Comparison of ENCODE assay signal across 9 cellular contexts in genomic region chr1:155134322-155134721, GRCh38. TPM values are rescaled to one million over a fixed set of nuclear protein-coding genes. Genes with fewer than 3 reads are reported as not detected.
A peak's percentile ranks its signal among the peaks of the same experiment; 100 is the strongest.
DNase-seq lines count a peak whose midpoint lies in the region; ATAC-seq, FAIRE-seq and TF ChIP-seq lines count a peak whose summit lies in the region.
"Had no signal": no experiment of that assay in that cellular context is flagged by ENCODE, and none has a peak within 500 bp of the region (broad histone marks: within the 10 kb centered on the region; RNA-seq: fewer than 3 reads in every experiment).

No MANE protein-coding gene starts in this region.

- no peaks in the 10 kb centered on the region for H3K9me3 Mint-ChIP-seq in T-helper 2 cell treated with Interferon-gamma antibody and Interleukin-4, amounts not matched to agents 5 μg/mL and 100 μg/mL, for 36 hours
- H3K9me3 Mint-ChIP-seq in activated naive CD8-positive, alpha-beta T cell treated with anti-CD3 and anti-CD28 coated beads, Interleukin-2, amount 10 ng/mL, durations not matched to agents 7 days and 5 days, result no peaks in the 10 kb centered on the region

- WGBS in HepG2 (ENCODE audit: low lambda C conversion rate), result 67% methylated on average over 1 of the region's 1 CpG

- TF ChIP-seq CTCF in HepG2 (CRISPR knock-in tag; IDR thresholded peaks at IDR 0.05), result no peak

- peaks cover 17 to 51% of the 10 kb centered on the region in 2 experiments for H3K36me3 ChIP-seq in HepG2 (replicated peaks in 1 of 2; ENCODE audit: control insufficient read depth in 1 of 2, insufficient read depth in 2 of 2, low read length in 2 of 2)

- peak overlapping the region; percentile 99 for H3K4me3 Mint-ChIP-seq in T-helper 2 cell treated with Interferon-gamma antibody and Interleukin-4, amounts not matched to agents 5 μg/mL and 100 μg/mL, for 36 hours
- peak overlapping the region; percentile 91 for H3K4me3 Mint-ChIP-seq in activated naive CD8-positive, alpha-beta T cell treated with anti-CD3 and anti-CD28 coated beads, Interleukin-2, amount 10 ng/mL, durations not matched to agents 7 days and 5 days

- intact Hi-C loops in HepG2 (cut with micrococcal nuclease; ENCODE audit: unreplicated experiment), result no loop called here

- H3K4me1 ChIP-seq in HepG2 (ENCODE audit: insufficient read depth, low read length), result peaks cover 81% of the 10 kb centered on the region

- no peak for FAIRE-seq in HepG2 (lab: Jason Lieb, UNC)

- TF ChIP-seq EP300 in HepG2 (IDR thresholded peaks at IDR 0.05; ENCODE audit: low read depth in 2 of 2, low read length in 2 of 2) (no peak), HepG2 (CRISPR knock-in tag; IDR thresholded peaks at IDR 0.05; ENCODE audit: borderline replicate concordance) (no peak)

- H2AFZ ChIP-seq in HepG2 (ENCODE audit: low read length), result no peak overlapping the region

- H3K9ac ChIP-seq in HepG2 (ENCODE audit: insufficient read depth, low read depth, low read length), result peak overlapping the region; percentile 38

- H4K20me1 ChIP-seq in HepG2 (ENCODE audit: insufficient read depth, low read length), result peaks cover 58% of the 10 kb centered on the region

- CTCF ChIA-PET in HepG2 (lab: Yijun Ruan, JAX; ENCODE audit: low intra/inter-chr PET ratio, low total read pairs), result interaction anchor here (3.2 kb wide), 1 partner anchor 41 kb away, joined by 18 read pairs; no protein-coding TSS in a partner anchor

- H3K27me3 Mint-ChIP-seq in T-helper 2 cell treated with Interferon-gamma antibody and Interleukin-4, amounts not matched to agents 5 μg/mL and 100 μg/mL, for 36 hours (ENCODE audit: low read depth), result peaks cover 4% of the 10 kb centered on the region
- peaks cover 6% of the 10 kb centered on the region for H3K27me3 Mint-ChIP-seq in activated naive CD8-positive, alpha-beta T cell treated with anti-CD3 and anti-CD28 coated beads, Interleukin-2, amount 10 ng/mL, durations not matched to agents 7 days and 5 days

- POLR2A ChIA-PET in activated naive CD8-positive, alpha-beta T cell treated with anti-CD3 and anti-CD28 coated beads, Interleukin-2, amount 10 ng/mL, durations not matched to agents 7 days and 5 days (lab: Charles Lee), result interaction anchor here (1.1 to 1.6 kb wide), 3 partner anchors 12 to 182 kb away, joined by 3 to 7 read pairs (median 3); partner anchors contain the start of gene KRTCAP2
- POLR2A ChIA-PET in HepG2 (lab: Yijun Ruan, JAX), result interaction anchor here (0.7 to 7.4 kb wide), 13 partner anchors 9 to 161 kb away, joined by 3 to 144 read pairs (median 6); partner anchors contain the start of genes EFNA1, KRTCAP2 and ZBTB7B

- in situ Hi-C loops in HepG2 (cut with HindIII; ENCODE audit: extremely low pct_ligation_motif_present, low pct_unique_long_range_greater_than_20kb), result no loop called here

- DNase-seq in T-helper 2 cell treated with Interferon-gamma antibody and Interleukin-4, amounts not matched to agents 5 μg/mL and 100 μg/mL, for 36 hours (ENCODE audit: low spot score), result no peak
- DNase-seq in T-helper 2 cell (no peak), HepG2 (ENCODE audit: low spot score) (no peak), A172 (ENCODE audit: low spot score) (no peak), NCI-H345 (lab: John Stamatoyannopoulos, UW) (no peak)
- DNase-seq in activated naive CD8-positive, alpha-beta T cell treated with anti-CD3 and anti-CD28 coated beads, Interleukin-2, amount 10 ng/mL, durations not matched to agents 7 days and 5 days, result no peak
- DNase-seq: NCI-H1092 had no signal

- peaks cover 31% of the 10 kb centered on the region for H3K4me1 Mint-ChIP-seq in T-helper 2 cell treated with Interferon-gamma antibody and Interleukin-4, amounts not matched to agents 5 μg/mL and 100 μg/mL, for 36 hours (ENCODE audit: low read depth)
- peaks cover 30% of the 10 kb centered on the region for H3K4me1 Mint-ChIP-seq in activated naive CD8-positive, alpha-beta T cell treated with anti-CD3 and anti-CD28 coated beads, Interleukin-2, amount 10 ng/mL, durations not matched to agents 7 days and 5 days

- ATAC-seq in activated naive CD8-positive, alpha-beta T cell treated with anti-CD3 and anti-CD28 coated beads, Interleukin-2, amount 10 ng/mL, durations not matched to agents 7 days and 5 days (ENCODE audit: low read depth), result no peak
- ATAC-seq in HepG2 (no peak), GM21381 (IDR thresholded peaks at IDR 0.05; ENCODE audit: unreplicated experiment) (no peak)

- H3K4me3 ChIP-seq in HepG2 (replicated peaks in 1 of 3; ENCODE audit: insufficient read depth in 1 of 3, low read depth in 2 of 3, low read length in 3 of 3), result peak overlapping the region in 2 of 3 experiments; percentile 23 to 84; a peak in 4 of 6 replicates

- H3K9me3 ChIP-seq in HepG2 (ENCODE audit: low read length), result no peaks in the 10 kb centered on the region

- H3K79me2 ChIP-seq in HepG2 (ENCODE audit: insufficient read depth, low read length), result peaks cover 59% of the 10 kb centered on the region

- TF ChIP-seq RAD21 in HepG2 (CRISPR knock-in tag; IDR thresholded peaks at IDR 0.05), result no peak

- H3K36me3 Mint-ChIP-seq in T-helper 2 cell treated with Interferon-gamma antibody and Interleukin-4, amounts not matched to agents 5 μg/mL and 100 μg/mL, for 36 hours (ENCODE audit: low read depth), result peaks cover 20% of the 10 kb centered on the region
- peaks cover 11% of the 10 kb centered on the region for H3K36me3 Mint-ChIP-seq in activated naive CD8-positive, alpha-beta T cell treated with anti-CD3 and anti-CD28 coated beads, Interleukin-2, amount 10 ng/mL, durations not matched to agents 7 days and 5 days

- H3K27ac ChIP-seq in HepG2 (ENCODE audit: extremely low read length, insufficient read depth, low read length) (peak overlapping the region; percentile 89), temporal lobe (ENCODE audit: low read depth, low read length) (peak overlapping the region; percentile 95)

- no peak for TF ChIP-seq POLR2A in HepG2 (IDR thresholded peaks at IDR 0.05; ENCODE audit: insufficient read depth in 1 of 2, low read depth in 2 of 2, low read length in 2 of 2)

- H3K27ac Mint-ChIP-seq in T-helper 2 cell treated with Interferon-gamma antibody and Interleukin-4, amounts not matched to agents 5 μg/mL and 100 μg/mL, for 36 hours, result peak overlapping the region; percentile 100
- H3K27ac Mint-ChIP-seq in activated naive CD8-positive, alpha-beta T cell treated with anti-CD3 and anti-CD28 coated beads, Interleukin-2, amount 10 ng/mL, durations not matched to agents 7 days and 5 days, result peak overlapping the region; percentile 95

- no peaks in the 10 kb centered on the region; a peak in 1 of 5 replicates for H3K27me3 ChIP-seq in HepG2 (ENCODE audit: control insufficient read depth in 1 of 2, insufficient read depth in 2 of 2, low read length in 2 of 2)

- peak overlapping the region; percentile 89 for H3K4me2 ChIP-seq in HepG2 (ENCODE audit: low read depth, low read length)

- BruUV-seq in HepG2 (replicated peaks; lab: Mats Ljungman, UMichigan), result no TSS peak

RNA-seq across cellular contexts. Expression of gene SLC50A1, which starts 1.3 kb away (rescaled TPM):
- 10 to 100 TPM; 40.7 to 45.0 TPM for total RNA-seq in activated naive CD8-positive, alpha-beta T cell treated with anti-CD3 and anti-CD28 coated beads, Interleukin-2, amount 10 ng/mL, durations not matched to agents 7 days and 5 days
- total RNA-seq in HepG2 (2016; rRNA removed; fragmentation: Illumina TruSeq; extraction: Trizol) (16.4 and 22.5 TPM in 2 replicates), temporal lobe (5.2 TPM)
- total RNA-seq in HepG2 (2016; cell fraction: cytosol; rRNA removed; fragmentation: Illumina TruSeq; extraction: Trizol; ENCODE audit: low read depth), result 19.6 and 29.0 TPM in 2 replicates
- total RNA-seq in HepG2 (2016; cell fraction: insoluble cytoplasmic fraction; rRNA removed; fragmentation: Illumina TruSeq; extraction: Trizol), result 14.6 and 22.8 TPM in 2 replicates
- total RNA-seq in HepG2 (2016; cell fraction: membrane; rRNA removed; fragmentation: Illumina TruSeq; extraction: Trizol), result 30.5 and 34.4 TPM in 2 replicates
- total RNA-seq in HepG2 (2016; cell fraction: nucleus; rRNA removed; fragmentation: Illumina TruSeq; extraction: Trizol), result 13.0 and 15.2 TPM in 2 replicates
- polyA plus RNA-seq in HepG2 (2011; rRNA removed), result 46.8 and 49.5 TPM in 2 replicates
- polyA plus RNA-seq in HepG2 (2011; cell fraction: cytosol; rRNA removed), result 53.5 and 57.9 TPM in 2 replicates
- 18.6 and 21.1 TPM in 2 replicates for polyA plus RNA-seq in HepG2 (2011; cell fraction: nucleus; rRNA removed)
- polyA plus RNA-seq in HepG2 (2012), result 26.3 and 27.0 TPM in 2 replicates
- polyA plus RNA-seq in HepG2 (2016; cell fraction: cytosol; fragmentation: Illumina TruSeq; extraction: Trizol; ENCODE audit: low read depth), result 24.2 and 36.2 TPM in 2 replicates
- polyA plus RNA-seq in HepG2 (2016; cell fraction: insoluble cytoplasmic fraction; fragmentation: Illumina TruSeq; extraction: Trizol; ENCODE audit: low read depth), result 20.1 and 21.0 TPM in 2 replicates
- 29.7 and 39.9 TPM in 2 replicates for polyA plus RNA-seq in HepG2 (2016; cell fraction: membrane; fragmentation: Illumina TruSeq; extraction: Trizol; ENCODE audit: low read depth)
- polyA plus RNA-seq in HepG2 (2016; cell fraction: nucleus; fragmentation: Illumina TruSeq; extraction: Trizol; ENCODE audit: insufficient read depth, low read depth), result 35.6 and 36.4 TPM in 2 replicates
- 40.9 and 59.1 TPM in 2 replicates for polyA minus RNA-seq in HepG2 (2011; rRNA and poly(A)+ RNA removed; ENCODE audit: low replicate concordance)
- polyA minus RNA-seq in HepG2 (2011; cell fraction: cytosol; rRNA and poly(A)+ RNA removed), result 12.3 and 19.1 TPM in 2 replicates
- 7.8 and 9.8 TPM in 2 replicates for polyA minus RNA-seq in HepG2 (2011; cell fraction: nucleus; rRNA and poly(A)+ RNA removed)
- 30.4 and 39.8 TPM in 2 replicates for total RNA-seq in A172 (2014; rRNA removed; shearing (Covaris generic))

RNA-seq across cellular contexts. Expression of gene DPM3, which starts 6.0 kb away (rescaled TPM):
- 10 to 100 TPM; 60.0 to 71.1 TPM for total RNA-seq in activated naive CD8-positive, alpha-beta T cell treated with anti-CD3 and anti-CD28 coated beads, Interleukin-2, amount 10 ng/mL, durations not matched to agents 7 days and 5 days
- total RNA-seq in HepG2 (2016; rRNA removed; fragmentation: Illumina TruSeq; extraction: Trizol) (14.8 and 23.2 TPM in 2 replicates), temporal lobe (14.3 TPM)
- 29.5 and 29.8 TPM in 2 replicates for total RNA-seq in HepG2 (2016; cell fraction: cytosol; rRNA removed; fragmentation: Illumina TruSeq; extraction: Trizol; ENCODE audit: low read depth)
- 21.9 and 28.1 TPM in 2 replicates for total RNA-seq in HepG2 (2016; cell fraction: insoluble cytoplasmic fraction; rRNA removed; fragmentation: Illumina TruSeq; extraction: Trizol)
- 14.3 and 20.6 TPM in 2 replicates for total RNA-seq in HepG2 (2016; cell fraction: membrane; rRNA removed; fragmentation: Illumina TruSeq; extraction: Trizol)
- 18.3 and 22.2 TPM in 2 replicates for total RNA-seq in HepG2 (2016; cell fraction: nucleus; rRNA removed; fragmentation: Illumina TruSeq; extraction: Trizol)
- polyA plus RNA-seq in HepG2 (2011; rRNA removed), result 53.4 and 61.7 TPM in 2 replicates
- polyA plus RNA-seq in HepG2 (2011; cell fraction: cytosol; rRNA removed), result 70.1 and 134 TPM in 2 replicates
- polyA plus RNA-seq in HepG2 (2011; cell fraction: nucleus; rRNA removed), result 64.8 and 67.2 TPM in 2 replicates
- 39.2 and 68.2 TPM in 2 replicates for polyA plus RNA-seq in HepG2 (2012)
- 29.6 and 50.5 TPM in 2 replicates for polyA plus RNA-seq in HepG2 (2016; cell fraction: cytosol; fragmentation: Illumina TruSeq; extraction: Trizol; ENCODE audit: low read depth)
- polyA plus RNA-seq in HepG2 (2016; cell fraction: insoluble cytoplasmic fraction; fragmentation: Illumina TruSeq; extraction: Trizol; ENCODE audit: low read depth), result 22.4 and 23.3 TPM in 2 replicates
- 19.9 and 24.8 TPM in 2 replicates for polyA plus RNA-seq in HepG2 (2016; cell fraction: membrane; fragmentation: Illumina TruSeq; extraction: Trizol; ENCODE audit: low read depth)
- polyA plus RNA-seq in HepG2 (2016; cell fraction: nucleus; fragmentation: Illumina TruSeq; extraction: Trizol; ENCODE audit: insufficient read depth, low read depth), result 44.3 and 46.0 TPM in 2 replicates
- 23.2 and 26.3 TPM in 2 replicates for polyA minus RNA-seq in HepG2 (2011; rRNA and poly(A)+ RNA removed; ENCODE audit: low replicate concordance)
- polyA minus RNA-seq in HepG2 (2011; cell fraction: cytosol; rRNA and poly(A)+ RNA removed), result 9.3 and 10.7 TPM in 2 replicates
- polyA minus RNA-seq in HepG2 (2011; cell fraction: nucleus; rRNA and poly(A)+ RNA removed), result 3.2 and 5.7 TPM in 2 replicates
- total RNA-seq in A172 (2014; rRNA removed; shearing (Covaris generic)), result 37.4 and 116 TPM in 2 replicates

RNA-seq across cellular contexts. Expression of gene EFNA1, which starts 6.6 kb away (rescaled TPM):
- total RNA-seq in activated naive CD8-positive, alpha-beta T cell treated with anti-CD3 and anti-CD28 coated beads, Interleukin-2, amount 10 ng/mL, durations not matched to agents 7 days and 5 days, result under 1 TPM; 0.25 to 0.48 TPM
- total RNA-seq in HepG2 (2016; rRNA removed; fragmentation: Illumina TruSeq; extraction: Trizol) (41.2 and 81.8 TPM in 2 replicates), temporal lobe (2.7 TPM)
- 20.3 and 22.5 TPM in 2 replicates for total RNA-seq in HepG2 (2016; cell fraction: cytosol; rRNA removed; fragmentation: Illumina TruSeq; extraction: Trizol; ENCODE audit: low read depth)
- 43.8 and 83.7 TPM in 2 replicates for total RNA-seq in HepG2 (2016; cell fraction: insoluble cytoplasmic fraction; rRNA removed; fragmentation: Illumina TruSeq; extraction: Trizol)
- 37.3 and 39.8 TPM in 2 replicates for total RNA-seq in HepG2 (2016; cell fraction: membrane; rRNA removed; fragmentation: Illumina TruSeq; extraction: Trizol)
- total RNA-seq in HepG2 (2016; cell fraction: nucleus; rRNA removed; fragmentation: Illumina TruSeq; extraction: Trizol), result 83.6 and 87.9 TPM in 2 replicates
- polyA plus RNA-seq in HepG2 (2011; rRNA removed), result 874 and 1,163 TPM in 2 replicates
- polyA plus RNA-seq in HepG2 (2011; cell fraction: cytosol; rRNA removed), result 750 and 916 TPM in 2 replicates
- 390 and 585 TPM in 2 replicates for polyA plus RNA-seq in HepG2 (2011; cell fraction: nucleus; rRNA removed)
- polyA plus RNA-seq in HepG2 (2012), result 254 and 427 TPM in 2 replicates
- polyA plus RNA-seq in HepG2 (2016; cell fraction: cytosol; fragmentation: Illumina TruSeq; extraction: Trizol; ENCODE audit: low read depth), result 16.7 and 18.6 TPM in 2 replicates
- 45.4 and 47.8 TPM in 2 replicates for polyA plus RNA-seq in HepG2 (2016; cell fraction: insoluble cytoplasmic fraction; fragmentation: Illumina TruSeq; extraction: Trizol; ENCODE audit: low read depth)
- 25.2 and 27.9 TPM in 2 replicates for polyA plus RNA-seq in HepG2 (2016; cell fraction: membrane; fragmentation: Illumina TruSeq; extraction: Trizol; ENCODE audit: low read depth)
- 175 and 184 TPM in 2 replicates for polyA plus RNA-seq in HepG2 (2016; cell fraction: nucleus; fragmentation: Illumina TruSeq; extraction: Trizol; ENCODE audit: insufficient read depth, low read depth)
- 139 and 593 TPM in 2 replicates for polyA minus RNA-seq in HepG2 (2011; rRNA and poly(A)+ RNA removed; ENCODE audit: low replicate concordance)
- polyA minus RNA-seq in HepG2 (2011; cell fraction: cytosol; rRNA and poly(A)+ RNA removed), result 195 and 264 TPM in 2 replicates
- 72.6 and 120 TPM in 2 replicates for polyA minus RNA-seq in HepG2 (2011; cell fraction: nucleus; rRNA and poly(A)+ RNA removed)
- total RNA-seq in A172 (2014; rRNA removed; shearing (Covaris generic)), result 17.0 and 17.9 TPM in 2 replicates

RNA-seq across cellular contexts. Expression of gene KRTCAP2, which starts 38.8 kb away (rescaled TPM):
- 100 to 1,000 TPM; 146 to 170 TPM for total RNA-seq in activated naive CD8-positive, alpha-beta T cell treated with anti-CD3 and anti-CD28 coated beads, Interleukin-2, amount 10 ng/mL, durations not matched to agents 7 days and 5 days
- 48.5 and 79.4 TPM in 2 replicates for total RNA-seq in HepG2 (2016; rRNA removed; fragmentation: Illumina TruSeq; extraction: Trizol)
- total RNA-seq in HepG2 (2016; cell fraction: cytosol; rRNA removed; fragmentation: Illumina TruSeq; extraction: Trizol; ENCODE audit: low read depth), result 40.0 and 49.4 TPM in 2 replicates
- total RNA-seq in HepG2 (2016; cell fraction: insoluble cytoplasmic fraction; rRNA removed; fragmentation: Illumina TruSeq; extraction: Trizol), result 40.7 and 78.5 TPM in 2 replicates
- total RNA-seq in HepG2 (2016; cell fraction: membrane; rRNA removed; fragmentation: Illumina TruSeq; extraction: Trizol), result 33.6 and 41.0 TPM in 2 replicates
- 50.0 and 52.6 TPM in 2 replicates for total RNA-seq in HepG2 (2016; cell fraction: nucleus; rRNA removed; fragmentation: Illumina TruSeq; extraction: Trizol)
- 77.3 and 89.3 TPM in 2 replicates for polyA plus RNA-seq in HepG2 (2011; rRNA removed)
- 125 and 155 TPM in 2 replicates for polyA plus RNA-seq in HepG2 (2011; cell fraction: cytosol; rRNA removed)
- 119 and 133 TPM in 2 replicates for polyA plus RNA-seq in HepG2 (2011; cell fraction: nucleus; rRNA removed)
- polyA plus RNA-seq in HepG2 (2012), result 73.3 and 73.7 TPM in 2 replicates
- 64.6 and 72.6 TPM in 2 replicates for polyA plus RNA-seq in HepG2 (2016; cell fraction: cytosol; fragmentation: Illumina TruSeq; extraction: Trizol; ENCODE audit: low read depth)
- polyA plus RNA-seq in HepG2 (2016; cell fraction: insoluble cytoplasmic fraction; fragmentation: Illumina TruSeq; extraction: Trizol; ENCODE audit: low read depth), result 47.5 and 61.4 TPM in 2 replicates
- 49.4 and 56.2 TPM in 2 replicates for polyA plus RNA-seq in HepG2 (2016; cell fraction: membrane; fragmentation: Illumina TruSeq; extraction: Trizol; ENCODE audit: low read depth)
- polyA plus RNA-seq in HepG2 (2016; cell fraction: nucleus; fragmentation: Illumina TruSeq; extraction: Trizol; ENCODE audit: insufficient read depth, low read depth), result 120 and 121 TPM in 2 replicates
- polyA minus RNA-seq in HepG2 (2011; rRNA and poly(A)+ RNA removed; ENCODE audit: low replicate concordance), result 182 and 884 TPM in 2 replicates
- polyA minus RNA-seq in HepG2 (2011; cell fraction: cytosol; rRNA and poly(A)+ RNA removed), result 27.3 and 38.2 TPM in 2 replicates
- polyA minus RNA-seq in HepG2 (2011; cell fraction: nucleus; rRNA and poly(A)+ RNA removed), result 22.9 and 23.5 TPM in 2 replicates
- total RNA-seq in temporal lobe, result 21.4 TPM
- 122 and 126 TPM in 2 replicates for total RNA-seq in A172 (2014; rRNA removed; shearing (Covaris generic))

RNA-seq across cellular contexts. Expression of gene TRIM46, which starts 39.3 kb away (rescaled TPM):
- total RNA-seq in activated naive CD8-positive, alpha-beta T cell treated with anti-CD3 and anti-CD28 coated beads, Interleukin-2, amount 10 ng/mL, durations not matched to agents 7 days and 5 days, result 10 to 100 TPM; 12.4 to 13.4 TPM
- total RNA-seq in HepG2 (2016; rRNA removed; fragmentation: Illumina TruSeq; extraction: Trizol) (0.04 and 0.08 TPM in 2 replicates), temporal lobe (18.9 TPM)
- total RNA-seq in HepG2 (2016; cell fraction: cytosol; rRNA removed; fragmentation: Illumina TruSeq; extraction: Trizol; ENCODE audit: low read depth), result not detected in 2 replicates
- total RNA-seq in HepG2 (2016; cell fraction: insoluble cytoplasmic fraction; rRNA removed; fragmentation: Illumina TruSeq; extraction: Trizol), result 0.04 TPM in 1 of 2 replicates, not detected in the other
- not detected in 2 replicates for total RNA-seq in HepG2 (2016; cell fraction: membrane; rRNA removed; fragmentation: Illumina TruSeq; extraction: Trizol)
- not detected in 2 replicates for total RNA-seq in HepG2 (2016; cell fraction: nucleus; rRNA removed; fragmentation: Illumina TruSeq; extraction: Trizol)
- 0.09 and 0.12 TPM in 2 replicates for polyA plus RNA-seq in HepG2 (2011; rRNA removed)
- polyA plus RNA-seq in HepG2 (2011; cell fraction: cytosol; rRNA removed), result 0.04 and 0.11 TPM in 2 replicates
- polyA plus RNA-seq in HepG2 (2011; cell fraction: nucleus; rRNA removed), result 0.43 and 0.47 TPM in 2 replicates
- 0.15 and 0.25 TPM in 2 replicates for polyA plus RNA-seq in HepG2 (2012)
- polyA plus RNA-seq in HepG2 (2016; cell fraction: cytosol; fragmentation: Illumina TruSeq; extraction: Trizol; ENCODE audit: low read depth), result 0.02 and 0.05 TPM in 2 replicates
- polyA plus RNA-seq in HepG2 (2016; cell fraction: insoluble cytoplasmic fraction; fragmentation: Illumina TruSeq; extraction: Trizol; ENCODE audit: low read depth), result not detected in 2 replicates
- polyA plus RNA-seq in HepG2 (2016; cell fraction: membrane; fragmentation: Illumina TruSeq; extraction: Trizol; ENCODE audit: low read depth), result 0.05 and 0.08 TPM in 2 replicates
- polyA plus RNA-seq in HepG2 (2016; cell fraction: nucleus; fragmentation: Illumina TruSeq; extraction: Trizol; ENCODE audit: insufficient read depth, low read depth), result 0.21 TPM in 1 of 2 replicates, not detected in the other
- 0.12 and 0.19 TPM in 2 replicates for polyA minus RNA-seq in HepG2 (2011; rRNA and poly(A)+ RNA removed; ENCODE audit: low replicate concordance)
- polyA minus RNA-seq in HepG2 (2011; cell fraction: cytosol; rRNA and poly(A)+ RNA removed), result not detected in 2 replicates
- not detected in 2 replicates for polyA minus RNA-seq in HepG2 (2011; cell fraction: nucleus; rRNA and poly(A)+ RNA removed)
- total RNA-seq in A172 (2014; rRNA removed; shearing (Covaris generic)), result 1.1 and 3.4 TPM in 2 replicates
